In genomic region chr3:126102530-126102951, GRCh38 we compare ENCODE assay signal across 17 cellular contexts. TPM values are rescaled to one million over a fixed set of nuclear protein-coding genes. Genes with fewer than 3 reads are reported as not detected.
DNase-seq lines count a peak whose midpoint lies in the region; ATAC-seq and TF ChIP-seq lines count a peak whose summit lies in the region.
"Had no signal": no experiment of that assay in that cellular context is flagged by ENCODE, and none has a peak within 500 bp of the region (broad histone marks: within the 10 kb centered on the region; RNA-seq: fewer than 3 reads in every experiment).

No MANE protein-coding gene starts in this region.

- H3K27me3 Mint-ChIP-seq in HFFc6 (ENCODE audit: insufficient read depth) = peaks cover 14% of the 10 kb centered on the region
- H3K27me3 Mint-ChIP-seq: activated naive CD8-positive, alpha-beta T cell; CD4-positive, CD25-positive, alpha-beta regulatory T cell had no signal

- intact Hi-C loops in left colon (cut with DNase I, micrococcal nuclease) = no loop called here

- H3K4me1 Mint-ChIP-seq in HFFc6 (ENCODE audit: low read depth) = peaks cover 28% of the 10 kb centered on the region

- peak overlapping the region; percentile 86 to 95 for H3K27ac ChIP-seq in coronary artery
- H3K27ac ChIP-seq: SJCRH30 had no signal

- ATAC-seq in left colon (peak; percentile 93), HG03159 (IDR thresholded peaks at IDR 0.05; ENCODE audit: unreplicated experiment) (no peak), GM19452 (IDR thresholded peaks at IDR 0.05; ENCODE audit: unreplicated experiment) (no peak)
- ATAC-seq: stimulated activated memory B cell treated with anti-CD40 and anti-IgM and Interleukin-4, amounts not matched to agents 10 μg/mL and 1 μg/mL and 100 μg/mL, for 72 hours had no signal

- H3K9me3 Mint-ChIP-seq in HFFc6 = no peaks in the 10 kb centered on the region
- H3K9me3 Mint-ChIP-seq: stimulated activated memory B cell treated with anti-CD40 and anti-IgM and Interleukin-4, amounts not matched to agents 10 μg/mL and 1 μg/mL and 100 μg/mL, for 72 hours had no signal

- 0 out of 2 replicates have a peak overlapping the region, but pooled peaks have one; percentile 5 for H3K27ac Mint-ChIP-seq in HFFc6
- H3K27ac Mint-ChIP-seq: activated naive CD8-positive, alpha-beta T cell; CD4-positive, CD25-positive, alpha-beta regulatory T cell; IgD-negative memory B cell; stimulated activated memory B cell treated with anti-CD40 and anti-IgM and Interleukin-4, amounts not matched to agents 10 μg/mL and 1 μg/mL and 100 μg/mL, for 72 hours had no signal

- H3K4me3 ChIP-seq in coronary artery = peak overlapping the region; percentile 31
- H3K4me3 ChIP-seq: SJCRH30 had no signal

- H3K36me3 Mint-ChIP-seq in HFFc6 (ENCODE audit: low read depth) = no peaks in the 10 kb centered on the region
- H3K36me3 Mint-ChIP-seq: CD4-positive, CD25-positive, alpha-beta regulatory T cell; IgD-negative memory B cell; stimulated activated memory B cell treated with anti-CD40 and anti-IgM and Interleukin-4, amounts not matched to agents 10 μg/mL and 1 μg/mL and 100 μg/mL, for 72 hours had no signal

- DNase-seq in HFFc6 (peak; percentile 5), coronary artery (ENCODE audit: low spot score) (peak; percentile 92), left colon (peak; percentile 55 to 65), stromal cell of bone marrow (ENCODE audit: low read depth) (peak; percentile 85), MV-4-11 (lab: John Stamatoyannopoulos, UW) (no peak), OCI-M1 (lab: John Stamatoyannopoulos, UW) (no peak)
- DNase-seq: activated CD8-positive, alpha-beta memory T cell treated with anti-CD3 and anti-CD28 coated beads, Interleukin-2, amount 50 U/mL, for 4 hours; CD4-positive, CD25-positive, alpha-beta regulatory T cell; NCI-H1436; NCI-H774; nucleus accumbens; SJCRH30 had no signal

- TF ChIP-seq CTCF in HFFc6 (IDR thresholded peaks at IDR 0.05) (no peak), coronary artery (IDR thresholded peaks at IDR 0.05) (no peak)

- no peak overlapping the region for H3K4me3 Mint-ChIP-seq in HFFc6
- H3K4me3 Mint-ChIP-seq: activated naive CD8-positive, alpha-beta T cell; CD4-positive, CD25-positive, alpha-beta regulatory T cell; IgD-negative memory B cell; stimulated activated memory B cell treated with anti-CD40 and anti-IgM and Interleukin-4, amounts not matched to agents 10 μg/mL and 1 μg/mL and 100 μg/mL, for 72 hours had no signal

RNA-seq across cellular contexts. Expression of gene SLC41A3, which starts 18.6 kb away (rescaled TPM):
- total RNA-seq in HFFc6 (2021; fragmentation: NEBNext Ultra II Directional; extraction: Animal tissue kit (Norgen Biotek cat#: 25700)) = 10 to 100 TPM; 41.6 to 54.8 (median 44.7) TPM
- total RNA-seq in left colon = 10 to 100 TPM; 31.3 to 31.4 TPM

Comparison
In these comparisons a context has a peak if more than half of its experiments do, and no peak if none do; other contexts are left out.
1. DNase-seq: peak in HFFc6 (single experiment), coronary artery (single experiment), left colon (2 of 2) and stromal cell of bone marrow (single experiment); none in MV-4-11 (single experiment) and OCI-M1 (single experiment).